Comparison of ENCODE assay signal across 16 cellular contexts in genomic region chr6:36753671-36754485, GRCh38. TPM values are rescaled to one million over a fixed set of nuclear protein-coding genes. Genes with fewer than 3 reads are reported as not detected.
DNase-seq lines count a peak whose midpoint lies in the region; ATAC-seq, FAIRE-seq and TF ChIP-seq lines count a peak whose summit lies in the region.
"Had no signal": no experiment of that assay in that cellular context is flagged by ENCODE, and none has a peak within 500 bp of the region (broad histone marks: within the 10 kb centered on the region; RNA-seq: fewer than 3 reads in every experiment).

No MANE protein-coding gene starts in this region.

- no peaks in the 10 kb centered on the region for H3K36me3 ChIP-seq in BE2C
- H3K36me3 ChIP-seq in OCI-LY1 (ENCODE audit: insufficient read depth, low read length), result peaks cover 54% of the 10 kb centered on the region
- H3K36me3 ChIP-seq in H1 (ENCODE audit: control insufficient read depth in 2 of 4, insufficient read depth in 4 of 4, low read length in 3 of 4), result no peaks in the 10 kb centered on the region
- H3K36me3 ChIP-seq: right atrium auricular region had no signal

- no peaks in the 10 kb centered on the region for H3K9me3 ChIP-seq in BE2C
- H3K9me3 ChIP-seq in OCI-LY1 (ENCODE audit: low read length), result no peaks in the 10 kb centered on the region
- no peaks in the 10 kb centered on the region for H3K9me3 ChIP-seq in H1 (ENCODE audit: insufficient read depth in 2 of 2, low read depth in 1 of 2, low read length in 1 of 2)
- H3K9me3 ChIP-seq: right atrium auricular region had no signal

- no peaks in the 10 kb centered on the region for H3K27me3 ChIP-seq in BE2C
- no peaks in the 10 kb centered on the region for H3K27me3 ChIP-seq in OCI-LY1 (ENCODE audit: insufficient read depth, low read length)
- no peaks in the 10 kb centered on the region; a peak in 1 of 7 replicates for H3K27me3 ChIP-seq in H1 (replicated peaks in 1 of 4; ENCODE audit: control insufficient read depth in 3 of 4, extremely low read depth in 1 of 4, insufficient read depth in 3 of 4, low read length in 3 of 4)
- H3K27me3 ChIP-seq: right atrium auricular region had no signal

- CTCF ChIA-PET in H1 (lab: Charles Lee; ENCODE audit: partially characterized antibody), result interaction anchor here (0.6 to 6.9 kb wide), 14 partner anchors 9 to 423 kb away, joined by 3 to 51 read pairs (median 5); no protein-coding TSS in a partner anchor

- H3K9ac ChIP-seq in OCI-LY1 (ENCODE audit: low read length) (peak overlapping the region; percentile 71; the same call in 1 of the 2 replicates), H1 (replicated peaks in 1 of 4; ENCODE audit: extremely low read depth in 1 of 4, low read depth in 3 of 4, low read length in 3 of 4) (no peak overlapping the region)

- H3K4me1 ChIP-seq in BE2C (peaks cover 5% of the 10 kb centered on the region), OCI-LY1 (ENCODE audit: insufficient read depth, low read length, severe bottlenecking) (peaks cover 65% of the 10 kb centered on the region), H1 (replicated peaks in 1 of 4; ENCODE audit: control insufficient read depth in 3 of 4, insufficient read depth in 4 of 4, low read length in 3 of 4) (peaks cover 0 to 5% (median 2%) of the 10 kb centered on the region in 4 experiments; a peak in 3 of 7 replicates)

- H4K20me1 ChIP-seq in OCI-LY1 (ENCODE audit: insufficient read depth, low read length) (no peaks in the 10 kb centered on the region), H1 (replicated peaks in 1 of 2; ENCODE audit: control insufficient read depth in 1 of 2, insufficient read depth in 2 of 2, low read length in 2 of 2) (peaks cover 0 to 1% of the 10 kb centered on the region in 2 experiments)

- no peak overlapping the region for H4K91ac ChIP-seq in H1 (replicated peaks; ENCODE audit: insufficient read length, low read length)

- TF ChIP-seq CTCF in BE2C (IDR thresholded peaks at IDR 0.05; ENCODE audit: low read depth, low read length), result no peak
- no peak for TF ChIP-seq CTCF in OCI-LY1 (IDR thresholded peaks at IDR 0.05; ENCODE audit: low read length)
- no peak for TF ChIP-seq CTCF in H1 (IDR thresholded peaks at IDR 0.05; ENCODE audit: control extremely low read depth in 1 of 3, insufficient read depth in 1 of 3, low read depth in 1 of 3, low read length in 3 of 3)

- H3K4me3 ChIP-seq in BE2C (ENCODE audit: low read depth, low read length) (no peak overlapping the region), OCI-LY1 (ENCODE audit: low read depth, low read length, poor library complexity, severe bottlenecking) (peak overlapping the region; percentile 62), H1 (ENCODE audit: extremely low read depth in 1 of 4, insufficient read depth in 2 of 4, low read depth in 3 of 4, low read length in 4 of 4) (no peak overlapping the region)
- H3K4me3 ChIP-seq: right atrium auricular region, SK-N-MC had no signal

- DNase-seq in BE2C (peak; percentile 27), EL (peak; percentile 75), H1 (ENCODE audit: low read depth in 1 of 2, low spot score in 2 of 2) (no peak), middle frontal gyrus (ENCODE audit: extremely low spot score, low spot score) (no peak), SW480 (ENCODE audit: low spot score) (no peak)
- DNase-seq: CD8-positive, alpha-beta T cell; HCEC 1CT; hippocampal formation; IMR-90; NCI-H345 had no signal

- H3K27ac ChIP-seq in OCI-LY1 (ENCODE audit: low read depth, low read length, poor library complexity, severe bottlenecking), result peak overlapping the region; percentile 83
- H3K27ac ChIP-seq in H1 (ENCODE audit: low read depth, low read length), result no peak overlapping the region
- H3K27ac ChIP-seq: right atrium auricular region, SK-N-MC had no signal

- H3K4ac ChIP-seq in H1 (replicated peaks; ENCODE audit: insufficient read length, low read depth, low read length), result no peak overlapping the region

- H4K8ac ChIP-seq in H1 (ENCODE audit: extremely low read depth, insufficient read depth, low read length), result 0 out of 2 replicates have a peak overlapping the region, but pooled peaks have one; percentile 7

- no peak for TF ChIP-seq POLR2A in H1 (IDR thresholded peaks at IDR 0.05; ENCODE audit: control extremely low read depth in 1 of 2, low read depth in 2 of 2, low read length in 2 of 2)

- H2BK5ac ChIP-seq in H1 (ENCODE audit: low read depth, low read length), result no peak overlapping the region

- H3K79me1 ChIP-seq in H1 (ENCODE audit: low read depth, low read length), result no peaks in the 10 kb centered on the region

- H3F3A ChIP-seq in OCI-LY1 (ENCODE audit: insufficient read depth, low read length), result no peaks in the 10 kb centered on the region; the same call in 1 of the 2 replicates

- no peak overlapping the region for H2AK5ac ChIP-seq in H1 (ENCODE audit: low read depth, low read length)

- H4K5ac ChIP-seq in H1 (ENCODE audit: insufficient read length, low read depth, low read length), result no peak overlapping the region

- no peak for FAIRE-seq in H1 (lab: Jason Lieb, UNC)
- FAIRE-seq: urothelium cell line had no signal

- no peak for TF ChIP-seq EP300 in H1 (IDR thresholded peaks at IDR 0.05; ENCODE audit: borderline replicate concordance in 1 of 2, low read depth in 2 of 2, low read length in 2 of 2)

- H3K56ac ChIP-seq in H1 (replicated peaks; ENCODE audit: insufficient read length, low read depth, low read length), result no peak overlapping the region

- no peak overlapping the region for H2AFZ ChIP-seq in OCI-LY1 (ENCODE audit: low read length)
- no peak overlapping the region for H2AFZ ChIP-seq in H1 (ENCODE audit: low read length)

- no peaks in the 10 kb centered on the region for H3K9me2 ChIP-seq in OCI-LY1 (ENCODE audit: low read depth, low read length)

- ATAC-seq in HG02870 (IDR thresholded peaks at IDR 0.05; ENCODE audit: unreplicated experiment), result no peak
- no peak for ATAC-seq in GM18858 (IDR thresholded peaks at IDR 0.05; ENCODE audit: unreplicated experiment)
- ATAC-seq: CD8-positive, alpha-beta T cell had no signal

- no peak overlapping the region for H3K23ac ChIP-seq in H1 (ENCODE audit: insufficient read length)

- H2BK120ac ChIP-seq in H1 (replicated peaks; ENCODE audit: low read depth, low read length), result no peak overlapping the region

- no peaks in the 10 kb centered on the region for H3K23me2 ChIP-seq in H1 (ENCODE audit: low read depth, low read length)

- TF ChIP-seq RAD21 in H1 (IDR thresholded peaks at IDR 0.05 in 1 of 2, conservative IDR thresholded peaks at IDR 0.05 in 1 of 2; ENCODE audit: low read depth in 2 of 2, low read length in 2 of 2), result no peak

- no peak overlapping the region for H3K14ac ChIP-seq in H1 (ENCODE audit: insufficient read length)

- no peak overlapping the region for H2BK15ac ChIP-seq in H1 (ENCODE audit: low read length)

- POLR2A ChIA-PET in H1 (lab: Charles Lee; ENCODE audit: partially characterized antibody), result interaction anchor here (1.0 to 1.5 kb wide), 4 partner anchors 24 to 154 kb away, joined by 3 to 4 read pairs (median 4); no protein-coding TSS in a partner anchor

- H3K79me2 ChIP-seq in OCI-LY1 (ENCODE audit: insufficient read depth, low read length) (no peaks in the 10 kb centered on the region), H1 (ENCODE audit: control insufficient read depth in 1 of 2, insufficient read depth in 2 of 2, low read length in 2 of 2) (no peaks in the 10 kb centered on the region)

- H2BK20ac ChIP-seq in H1 (ENCODE audit: low read length), result no peak overlapping the region

- H2BK12ac ChIP-seq in H1 (ENCODE audit: low read depth, low read length), result no peak overlapping the region

- H3K18ac ChIP-seq in H1 (ENCODE audit: extremely low read depth, low read length), result no peak overlapping the region

- H3K4me2 ChIP-seq in OCI-LY1 (ENCODE audit: low read length), result peak overlapping the region; percentile 80
- H3K4me2 ChIP-seq in H1 (ENCODE audit: insufficient read depth in 1 of 2, low read depth in 2 of 2, low read length in 2 of 2), result no peak overlapping the region

- WGBS in H1 (ENCODE audit: extremely low coverage in 1 of 2, insufficient coverage in 1 of 2, insufficient read length in 1 of 2, insufficient replicate concordance in 2 of 2, low coverage in 1 of 2, low lambda C conversion rate in 2 of 2, missing lambda C conversion rate in 1 of 2), 2 experiments, result 88% methylated on average over 8 of the region's 8 CpGs; no CpG with 5 or more reads in 1 of the 2 experiments

TF ChIP-seq in H1, 55 proteins besides CTCF, POLR2A, EP300 and RAD21 (continues in another document):
- TF ChIP-seq RNF2 (IDR thresholded peaks at IDR 0.05; ENCODE audit: borderline replicate concordance, low read depth, low read length, missing control alignments, poor library complexity, severe bottlenecking) (no peak), KDM1A (IDR thresholded peaks at IDR 0.05; ENCODE audit: borderline replicate concordance, low read length) (no peak), ATF2 (IDR thresholded peaks at IDR 0.05; ENCODE audit: low read length) (no peak), FOSL1 (IDR thresholded peaks at IDR 0.05; ENCODE audit: insufficient read depth, low read depth, low read length) (no peak), PHF8 (conservative IDR thresholded peaks at IDR 0.05; ENCODE audit: low read depth, low read length) (no peak), SP4 (IDR thresholded peaks at IDR 0.05; ENCODE audit: low read length) (no peak), RXRA (IDR thresholded peaks at IDR 0.05; ENCODE audit: insufficient read depth, low read depth, low read length) (no peak), SAP30 (IDR thresholded peaks at IDR 0.05; ENCODE audit: insufficient read depth, insufficient replicate concordance, low read length) (no peak)

RNA-seq across cellular contexts. Expression of gene RAB44, which starts 56.3 kb away (rescaled TPM):
- polyA plus RNA-seq in BE2C (2012; ENCODE audit: insufficient read depth, insufficient read length, low read depth), result 0.17 TPM
- not detected in 2 replicates for total RNA-seq in H1 (2021; fragmentation: NEBNext Ultra II Directional; extraction: Animal tissue kit (Norgen Biotek cat#: 25700))
- polyA plus RNA-seq in H1 (2011; rRNA removed), result 0.02 and 0.03 TPM in 2 replicates
- polyA plus RNA-seq in H1 (2011; cell fraction: cytosol; rRNA removed), result 0.06 TPM
- polyA plus RNA-seq in H1 (2011; cell fraction: nucleus; rRNA removed), result 0.09 TPM
- polyA plus RNA-seq in H1 (2012, experiment 1 of 2), result 0.11 TPM in 1 of 4 replicates, not detected in the others
- polyA plus RNA-seq in H1 (2012, experiment 2 of 2), result not detected
- polyA plus RNA-seq in H1 (2013, experiment 1 of 2), result 0.02 TPM
- 0.02 TPM for polyA plus RNA-seq in H1 (2013, experiment 2 of 2)
- polyA minus RNA-seq in H1 (2011; rRNA and poly(A)+ RNA removed), result 0.10 TPM in 1 of 2 replicates, not detected in the other
- polyA minus RNA-seq in H1 (2011; cell fraction: cytosol; rRNA and poly(A)+ RNA removed), result not detected
- not detected for polyA minus RNA-seq in H1 (2011; cell fraction: nucleus; rRNA and poly(A)+ RNA removed)
- total RNA-seq: IMR-90 had no signal

Comparison
In these comparisons a context has a peak if more than half of its experiments do, and no peak if none do; other contexts are left out.
1. DNase-seq: peak in BE2C (single experiment) and EL (single experiment); none in H1 (0 of 2), middle frontal gyrus (single experiment) and SW480 (single experiment).